ENCODE assay signal across 8 cellular contexts in genomic region chr3:153595186-153595815, GRCh38.
DNase-seq lines count a peak whose midpoint lies in the region; ATAC-seq, FAIRE-seq and TF ChIP-seq lines count a peak whose summit lies in the region.

No MANE protein-coding gene starts in this region.

- BruUV-seq in HCT116 (replicated peaks; lab: Mats Ljungman, UMichigan): no TSS peak

- no peaks in the 10 kb centered on the region for H3K79me2 ChIP-seq in HCT116 (ENCODE audit: insufficient read depth, low read length)

- POLR2A ChIA-PET in HCT116 (lab: Charles Lee): no interaction called here

- H3K4me1 ChIP-seq in HCT116 (ENCODE audit: control insufficient read depth in 1 of 2, insufficient read depth in 2 of 2, low read length in 2 of 2): peaks cover 0 to 9% of the 10 kb centered on the region in 2 experiments; a peak in 2 of 4 replicates

- H2AFZ ChIP-seq in HCT116 (ENCODE audit: low read depth, low read length, poor library complexity, severe bottlenecking): no peak overlapping the region

- H3K36me3 ChIP-seq in HCT116 (ENCODE audit: control insufficient read depth in 1 of 2, insufficient read depth in 2 of 2, low read length in 2 of 2): no peaks in the 10 kb centered on the region; a peak in 1 of 4 replicates

- CTCF ChIA-PET in HCT116 (lab: Charles Lee): interaction anchor here (1.2 to 1.5 kb wide), 3 partner anchors 18 to 569 kb away, joined by 3 to 4 read pairs (median 3); no protein-coding TSS in a partner anchor

- FAIRE-seq in RCC 7860 (lab: Jason Lieb, UNC): no peak

- no peak overlapping the region for H3K27ac ChIP-seq in HCT116 (ENCODE audit: low read depth, low read length)

- intact Hi-C loops in HCT116 (cut with micrococcal nuclease): loop anchor here (1.0 to 10.0 kb wide), 3 partner anchors 420 to 569 kb away; no protein-coding TSS in a partner anchor
- intact Hi-C loops in sciatic nerve (cut with DNase I): no loop called here

- H3K9me3 ChIP-seq in HCT116 (ENCODE audit: control insufficient read depth in 1 of 2, insufficient read depth in 1 of 2, low read depth in 1 of 2, low read length in 2 of 2): no peaks in the 10 kb centered on the region

- H3K4me3 ChIP-seq in HCT116 (replicated peaks in 1 of 2; ENCODE audit: low read depth in 1 of 2, low read length in 2 of 2): no peak overlapping the region
- H3K4me3 ChIP-seq in fibroblast of mammary gland (ENCODE audit: control insufficient read depth, low read depth, low read length): no peak overlapping the region

- TF ChIP-seq CTCF in HCT116 (IDR thresholded peaks at IDR 0.05 in 2 of 3, conservative IDR thresholded peaks at IDR 0.05 in 1 of 3; ENCODE audit: borderline replicate concordance in 1 of 3, insufficient read depth in 1 of 3, low read depth in 2 of 3, low read length in 2 of 3): peak; percentile 79 to 85 (median 85)
- TF ChIP-seq CTCF in fibroblast of mammary gland (conservative IDR thresholded peaks at IDR 0.05; ENCODE audit: control insufficient read depth, insufficient read depth, low read depth, low read length): peak; percentile 76

- H4K20me1 ChIP-seq in HCT116 (ENCODE audit: insufficient read depth): no peaks in the 10 kb centered on the region

- H3K27me3 ChIP-seq in HCT116 (ENCODE audit: insufficient read depth, low read length): no peaks in the 10 kb centered on the region

- TF ChIP-seq RAD21 in HCT116 (IDR thresholded peaks at IDR 0.05; ENCODE audit: low read depth): peak; percentile 86

- ATAC-seq in HCT116 (peak; percentile 88), sciatic nerve (peak; percentile 65), HG02884 (IDR thresholded peaks at IDR 0.05; ENCODE audit: unreplicated experiment) (no peak), HG03457 (IDR thresholded peaks at IDR 0.05; ENCODE audit: unreplicated experiment) (no peak)

- no peak overlapping the region for H3K9ac ChIP-seq in HCT116 (ENCODE audit: low read length)

- no peaks in the 10 kb centered on the region for H3K9me2 ChIP-seq in HCT116 (ENCODE audit: insufficient read depth)

- TF ChIP-seq POLR2A in HCT116 (IDR thresholded peaks at IDR 0.05; ENCODE audit: borderline replicate concordance, extremely low read depth, insufficient read depth, insufficient read length): no peak

- DNase-seq in Caki2 (ENCODE audit: low read depth) (peak; percentile 41), HCT116 (ENCODE audit: low read depth, low spot score) (peak; percentile 24), RCC 7860 (ENCODE audit: low spot score) (peak; percentile 18), fibroblast of mammary gland (ENCODE audit: low read depth) (peak; percentile 59), sciatic nerve (ENCODE audit: low spot score) (no peak)
- no peak for DNase-seq in activated CD4-positive, alpha-beta T cell treated with anti-CD3 and anti-CD28 coated beads, Interleukin-2, amount 50 U/mL, for 4 hours

- H3K4me2 ChIP-seq in HCT116 (ENCODE audit: low read length): no peak overlapping the region

- in situ Hi-C loops in Caki2 (cut with HindIII; ENCODE audit: low pct_unique_long_range_greater_than_20kb, low sequenced_read_pairs): loop anchor here (25.0 kb wide), 1 partner anchor 558 kb away; no protein-coding TSS in a partner anchor

- RAD21 ChIA-PET in HCT116 (lab: Charles Lee; ENCODE audit: low non-redundant PET in 1 of 2, low total read pairs in 2 of 2, uncharacterized antibody in 2 of 2, unreplicated experiment in 2 of 2): no interaction called here

TF ChIP-seq in HCT116, 20 proteins besides CTCF, POLR2A, EP300 and RAD21:
- TF ChIP-seq EZH2phosphoT487 (IDR thresholded peaks at IDR 0.05; ENCODE audit: borderline replicate concordance): no peak
TF ChIP-seq in HCT116: peak in this region for 0.

Comparison
In these comparisons a context has a peak if more than half of its experiments do, and no peak if none do; other contexts are left out.
1. DNase-seq: peak in Caki2 (single experiment), HCT116 (single experiment), RCC 7860 (single experiment) and fibroblast of mammary gland (single experiment); none in sciatic nerve (single experiment) and activated CD4-positive, alpha-beta T cell treated with anti-CD3 and anti-CD28 coated beads, Interleukin-2, amount 50 U/mL, for 4 hours (0 of 2).
2. ATAC-seq: peak in HCT116 (single experiment) and sciatic nerve (single experiment); none in HG02884 (single experiment) and HG03457 (single experiment).